8 cellular contexts compared by ENCODE assay signal in genomic region chr5:9545959-9546851, GRCh38. TPM values are rescaled to one million over a fixed set of nuclear protein-coding genes. Genes with fewer than 3 reads are reported as not detected.
DNase-seq lines count a peak whose midpoint lies in the region; ATAC-seq and TF ChIP-seq lines count a peak whose summit lies in the region.

Gene SEMA5A (minus strand): TSS chr5:9546075. CDS start chr5:9379946, 166,129 bp downstream.

- POLR2A ChIA-PET in IMR-90 (lab: Charles Lee; ENCODE audit: unreplicated experiment), result no interaction called here

- BruUV-seq in IMR-90 (replicated peaks; lab: Mats Ljungman, UMichigan), result no TSS peak

- H3K23ac ChIP-seq in IMR-90 (ENCODE audit: low read depth, low read length), result peak within 1 kb of the TSS; percentile 98

- peak within 1 kb of the TSS; percentile 98 for H3K9ac ChIP-seq in IMR-90 (ENCODE audit: low read depth, low read length)

- H3K36me3 ChIP-seq in GM06990 (ENCODE audit: control insufficient read depth, insufficient read depth, low read length) (no peaks in the 10 kb centered on the region), IMR-90 (ENCODE audit: control insufficient read depth, insufficient read depth, low read length) (peaks cover 17% of the 10 kb centered on the region), cardiac muscle cell (peaks cover 6% of the 10 kb centered on the region)

- H3K4me1 Mint-ChIP-seq in activated naive CD8-positive, alpha-beta T cell treated with anti-CD3 and anti-CD28 coated beads for 36 hours, result peaks cover 3% of the 10 kb centered on the region

- peaks cover 47% of the 10 kb centered on the region for H3K27me3 Mint-ChIP-seq in activated naive CD8-positive, alpha-beta T cell treated with anti-CD3 and anti-CD28 coated beads for 36 hours

- H2BK20ac ChIP-seq in IMR-90 (ENCODE audit: low read depth, low read length), result peak within 1 kb of the TSS; percentile 55; the same call in 1 of the 2 replicates

- peak within 1 kb of the TSS; percentile 46; the same call in 1 of the 2 replicates for H2AK5ac ChIP-seq in IMR-90 (ENCODE audit: low read depth, low read length)

- H4K8ac ChIP-seq in IMR-90 (ENCODE audit: low read depth in 2 of 2, low read length in 2 of 2), result peak within 1 kb of the TSS; percentile 59 to 94

- peaks cover 6% of the 10 kb centered on the region for H3K9me1 ChIP-seq in IMR-90 (ENCODE audit: insufficient read depth, low read length)

- H3K4me1 ChIP-seq in IMR-90 (ENCODE audit: control insufficient read depth, insufficient read depth, low read length), result peaks cover 2% of the 10 kb centered on the region; the same call in 1 of the 2 replicates
- peaks cover 11% of the 10 kb centered on the region for H3K4me1 ChIP-seq in cardiac muscle cell (ENCODE audit: low read depth)

- no peaks in the 10 kb centered on the region for H3K9me3 Mint-ChIP-seq in activated naive CD8-positive, alpha-beta T cell treated with anti-CD3 and anti-CD28 coated beads for 36 hours

- peak within 1 kb of the TSS; percentile 14 for H3K4me3 Mint-ChIP-seq in activated naive CD8-positive, alpha-beta T cell treated with anti-CD3 and anti-CD28 coated beads for 36 hours

- H3K4ac ChIP-seq in IMR-90 (ENCODE audit: low read depth, low read length), result peak within 1 kb of the TSS; percentile 94

- TF ChIP-seq POLR2A in IMR-90 (IDR thresholded peaks at IDR 0.05; ENCODE audit: low read depth, low read length), result peak; percentile 93

- intact Hi-C loops in IMR-90 (cut with micrococcal nuclease), result loop anchor here (1.0 to 10.0 kb wide), 12 partner anchors 151 to 1299 kb away; partner anchors contain the start of gene ATPSCKMT

- H3K4me2 ChIP-seq in IMR-90 (ENCODE audit: low read depth, low read length), result peak within 1 kb of the TSS; percentile 89

- H3K18ac ChIP-seq in IMR-90 (ENCODE audit: low read depth, low read length), result peak within 1 kb of the TSS; percentile 95

- H3K56ac ChIP-seq in IMR-90 (ENCODE audit: extremely low read depth, insufficient read depth, low read length), result peak within 1 kb of the TSS; percentile 91

- TF ChIP-seq CTCF in GM06990 (IDR thresholded peaks at IDR 0.05; ENCODE audit: insufficient read depth, low read length, poor library complexity, severe bottlenecking), result no peak
- no peak for TF ChIP-seq CTCF in IMR-90 (conservative IDR thresholded peaks at IDR 0.05; ENCODE audit: low read depth, low read length)
- TF ChIP-seq CTCF in cardiac muscle cell (IDR thresholded peaks at IDR 0.05; ENCODE audit: low read depth, low read length), result no peak
- TF ChIP-seq CTCF in omental fat pad (IDR thresholded peaks at IDR 0.05), result no peak

- no peaks in the 10 kb centered on the region for H3K27me3 ChIP-seq in GM06990 (replicated peaks; ENCODE audit: control insufficient read depth, insufficient read depth, low read length)
- H3K27me3 ChIP-seq in IMR-90 (ENCODE audit: control insufficient read depth, insufficient read depth, low read length), result no peaks in the 10 kb centered on the region
- H3K27me3 ChIP-seq in cardiac muscle cell, result no peaks in the 10 kb centered on the region

- H3K4me3 ChIP-seq in GM06990 (replicated peaks; ENCODE audit: low read depth, low read length) (peak within 1 kb of the TSS; percentile 61), IMR-90 (ENCODE audit: insufficient read depth, low read depth, low read length) (peak within 1 kb of the TSS; percentile 94), cardiac muscle cell (peak within 1 kb of the TSS; percentile 96)

- H2AK9ac ChIP-seq in IMR-90 (replicated peaks; ENCODE audit: low read depth, low read length, poor library complexity), result peak within 1 kb of the TSS; percentile 94

- H4K91ac ChIP-seq in IMR-90 (ENCODE audit: insufficient read depth, low read depth, low read length), result peak within 1 kb of the TSS; percentile 96

- H2AFZ ChIP-seq in IMR-90 (replicated peaks; ENCODE audit: low read length, poor library complexity), result peak within 1 kb of the TSS; percentile 95

- peaks cover 12% of the 10 kb centered on the region; the same call in 1 of the 2 replicates for H4K20me1 ChIP-seq in IMR-90 (ENCODE audit: insufficient read depth, low read length)

- peak within 1 kb of the TSS; percentile 97 for H3K27ac ChIP-seq in IMR-90 (ENCODE audit: insufficient read depth, low read length)
- H3K27ac ChIP-seq in cardiac muscle cell, result peak within 1 kb of the TSS; percentile 62

- H3K36me3 Mint-ChIP-seq in activated naive CD8-positive, alpha-beta T cell treated with anti-CD3 and anti-CD28 coated beads for 36 hours, result no peaks in the 10 kb centered on the region

- in situ Hi-C loops in IMR-90 (cut with MboI; ENCODE audit: low sequenced_read_pairs), result loop anchor here (25.0 kb wide), 2 partner anchors 784 to 1659 kb away; no protein-coding TSS in a partner anchor

- H3K9me3 ChIP-seq in IMR-90 (ENCODE audit: control insufficient read depth, insufficient read depth, low read length) (no peaks in the 10 kb centered on the region), cardiac muscle cell (ENCODE audit: low read depth) (no peaks in the 10 kb centered on the region)

- no peak within 1 kb of the TSS for H3K27ac Mint-ChIP-seq in activated naive CD8-positive, alpha-beta T cell treated with anti-CD3 and anti-CD28 coated beads for 36 hours

- CTCF ChIA-PET in IMR-90 (lab: Yijun Ruan, JAX), result no interaction called here

- H2BK120ac ChIP-seq in IMR-90 (ENCODE audit: low read depth, low read length), result peak within 1 kb of the TSS; percentile 89

- dilution Hi-C loops in IMR-90 (cut with HindIII; ENCODE audit: low sequenced_read_pairs, unreplicated experiment), result no loop called here

- TF ChIP-seq RAD21 in IMR-90 (IDR thresholded peaks at IDR 0.05; ENCODE audit: low read length), result 0 out of 2 replicates have a peak, but pooled peaks have one; percentile 6

- peak within 1 kb of the TSS; percentile 99 for H3K14ac ChIP-seq in IMR-90 (replicated peaks; ENCODE audit: low read depth, low read length)

- peak within 1 kb of the TSS; percentile 93 for H4K5ac ChIP-seq in IMR-90 (ENCODE audit: low read depth, low read length)

- H2BK5ac ChIP-seq in IMR-90 (ENCODE audit: low read depth, low read length, poor library complexity, severe bottlenecking), result peak within 1 kb of the TSS; percentile 93

- H2BK15ac ChIP-seq in IMR-90 (ENCODE audit: low read depth, low read length), result peak within 1 kb of the TSS; percentile 21; the same call in 1 of the 3 replicates

- DNase-seq in GM06990 (ENCODE audit: extremely low read depth, insufficient read length) (peak; percentile 45), IMR-90 (peak; percentile 66), cardiac muscle cell (ENCODE audit: low read depth in 1 of 2, low spot score in 1 of 2) (peak; percentile 78 to 87), omental fat pad (ENCODE audit: low spot score) (no peak)
- no peak for DNase-seq in activated naive CD8-positive, alpha-beta T cell treated with anti-CD3 and anti-CD28 coated beads for 36 hours

- peaks cover 22 to 58% of the 10 kb centered on the region in 2 experiments for H3K79me1 ChIP-seq in IMR-90 (ENCODE audit: low read depth in 1 of 2, low read length in 2 of 2)

- ATAC-seq in IMR-90 (ENCODE audit: low read depth), result peak; percentile 75
- ATAC-seq in omental fat pad (ENCODE audit: low FRiP score), result peak; percentile 60
- no peak for ATAC-seq in GM19397 (IDR thresholded peaks at IDR 0.05; ENCODE audit: unreplicated experiment)
- ATAC-seq in GM21381 (IDR thresholded peaks at IDR 0.05; ENCODE audit: unreplicated experiment), result no peak
- ATAC-seq in GM19467 (IDR thresholded peaks at IDR 0.05; ENCODE audit: unreplicated experiment), result no peak

- WGBS in IMR-90 (ENCODE audit: extremely low coverage in 2 of 2, insufficient read length in 1 of 2), 2 experiments, result 0% methylated on average over 32 of the region's 87 CpGs; no CpG with 5 or more reads in 1 of the 2 experiments

TF ChIP-seq in IMR-90, 13 proteins besides CTCF, POLR2A, EP300 and RAD21 (continues in another document):
- no peak for TF ChIP-seq NFE2L2 (IDR thresholded peaks at IDR 0.05; ENCODE audit: low read depth, low read length)
- TF ChIP-seq RCOR1 (IDR thresholded peaks at IDR 0.05; ENCODE audit: insufficient replicate concordance, low read length), result no peak
- TF ChIP-seq, protein P1, sequence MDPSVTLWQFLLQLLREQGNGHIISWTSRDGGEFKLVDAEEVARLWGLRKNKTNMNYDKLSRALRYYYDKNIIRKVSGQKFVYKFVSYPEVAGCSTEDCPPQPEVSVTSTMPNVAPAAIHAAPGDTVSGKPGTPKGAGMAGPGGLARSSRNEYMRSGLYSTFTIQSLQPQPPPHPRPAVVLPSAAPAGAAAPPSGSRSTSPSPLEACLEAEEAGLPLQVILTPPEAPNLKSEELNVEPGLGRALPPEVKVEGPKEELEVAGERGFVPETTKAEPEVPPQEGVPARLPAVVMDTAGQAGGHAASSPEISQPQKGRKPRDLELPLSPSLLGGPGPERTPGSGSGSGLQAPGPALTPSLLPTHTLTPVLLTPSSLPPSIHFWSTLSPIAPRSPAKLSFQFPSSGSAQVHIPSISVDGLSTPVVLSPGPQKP (IDR thresholded peaks at IDR 0.05; ENCODE audit: borderline replicate concordance, low read depth, low read length), result no peak
- no peak for TF ChIP-seq MAFK (IDR thresholded peaks at IDR 0.05; ENCODE audit: low read depth, low read length)
- no peak for TF ChIP-seq BHLHE40 (IDR thresholded peaks at IDR 0.05; ENCODE audit: low read depth, low read length)
- 0 out of 2 replicates have a peak, but pooled peaks have one; percentile 42 for TF ChIP-seq MXI1 (IDR thresholded peaks at IDR 0.05; ENCODE audit: borderline replicate concordance, low read depth, low read length)
- no peak for TF ChIP-seq CHD1 (IDR thresholded peaks at IDR 0.05; ENCODE audit: low read depth, low read length)
- TF ChIP-seq, protein P2, sequence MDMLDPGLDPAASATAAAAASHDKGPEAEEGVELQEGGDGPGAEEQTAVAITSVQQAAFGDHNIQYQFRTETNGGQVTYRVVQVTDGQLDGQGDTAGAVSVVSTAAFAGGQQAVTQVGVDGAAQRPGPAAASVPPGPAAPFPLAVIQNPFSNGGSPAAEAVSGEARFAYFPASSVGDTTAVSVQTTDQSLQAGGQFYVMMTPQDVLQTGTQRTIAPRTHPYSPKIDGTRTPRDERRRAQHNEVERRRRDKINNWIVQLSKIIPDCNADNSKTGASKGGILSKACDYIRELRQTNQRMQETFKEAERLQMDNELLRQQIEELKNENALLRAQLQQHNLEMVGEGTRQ (IDR thresholded peaks at IDR 0.05; ENCODE audit: low read depth, low read length), result no peak
- TF ChIP-seq RFX5 (IDR thresholded peaks at IDR 0.05; ENCODE audit: low read depth, low read length), result no peak
- peak; percentile 66 for TF ChIP-seq MAZ (IDR thresholded peaks at IDR 0.05; ENCODE audit: borderline replicate concordance, low read depth, low read length)
- TF ChIP-seq FOS (IDR thresholded peaks at IDR 0.05; ENCODE audit: low read depth, low read length), result no peak

RNA-seq across cellular contexts. Expression of gene SEMA5A, which starts in this region (rescaled TPM):
- total RNA-seq in IMR-90 (2012; rRNA removed) (9.9 and 12.5 TPM in 2 replicates), cardiac muscle cell (14.6 and 16.6 TPM in 2 replicates), omental fat pad (10 to 100 TPM in 3 of 4 donors, 1 to 10 TPM in 1; 6.3 to 60.2 (median 22.1) TPM)
- polyA plus RNA-seq in IMR-90 (2012; rRNA removed) (7.3 and 8.2 TPM in 2 replicates), cardiac muscle cell (12.9 and 15.7 TPM in 2 replicates)
- polyA plus RNA-seq in IMR-90 (2012; cell fraction: cytosol; rRNA removed), result 3.6 and 4.9 TPM in 2 replicates
- polyA plus RNA-seq in IMR-90 (2012; cell fraction: nucleus; rRNA removed; ENCODE audit: low replicate concordance), result 3.7 and 5.3 TPM in 2 replicates
- not detected for total RNA-seq in activated naive CD8-positive, alpha-beta T cell treated with anti-CD3 and anti-CD28 coated beads for 36 hours

Comparison
In these comparisons a context has a peak if more than half of its experiments do, and no peak if none do; other contexts are left out.
1. RNA of gene SEMA5A (total RNA-seq): 6.3 to 60.2 TPM in omental fat pad, 14.6 to 16.6 TPM in cardiac muscle cell and 9.9 to 12.5 TPM in IMR-90; not detected in activated naive CD8-positive, alpha-beta T cell treated with anti-CD3 and anti-CD28 coated beads for 36 hours; every median in the first group is over 4 times any median in the second.
2. DNase-seq: peak in GM06990 (single experiment), IMR-90 (single experiment) and cardiac muscle cell (2 of 2); none in activated naive CD8-positive, alpha-beta T cell treated with anti-CD3 and anti-CD28 coated beads for 36 hours (single experiment) and omental fat pad (single experiment).
3. ATAC-seq: peak in IMR-90 (single experiment) and omental fat pad (single experiment); none in GM19397 (single experiment), GM21381 (single experiment) and GM19467 (single experiment).
4. Peak in every context shown above with its lines, with median percentiles within 50 percentile points of each other: H3K4me3 ChIP-seq.